Comparison of ENCODE assay signal across 15 cellular contexts in genomic region chr22:26170112-26170492, GRCh38. TPM values are rescaled to one million over a fixed set of nuclear protein-coding genes. Genes with fewer than 3 reads are reported as not detected.
A peak's percentile ranks its signal among the peaks of the same experiment; 100 is the strongest.
DNase-seq lines count a peak whose midpoint lies in the region; ATAC-seq, FAIRE-seq and TF ChIP-seq lines count a peak whose summit lies in the region.
"Had no signal": no experiment of that assay in that cellular context is flagged by ENCODE, and none has a peak within 500 bp of the region (broad histone marks: within the 10 kb centered on the region; RNA-seq: fewer than 3 reads in every experiment).

No MANE protein-coding gene starts in this region.

- no peaks in the 10 kb centered on the region for H3K9me3 ChIP-seq in HepG2 (ENCODE audit: low read length)
- H3K9me3 ChIP-seq in right lobe of liver, result no peaks in the 10 kb centered on the region

- no peaks in the 10 kb centered on the region; the same call in 1 of the 2 replicates for H4K20me1 ChIP-seq in HepG2 (ENCODE audit: insufficient read depth, low read length)

- H3K4me1 Mint-ChIP-seq in chondrocyte (ENCODE audit: low read depth) (peaks cover 6% of the 10 kb centered on the region), nephron progenitor cell (peaks cover 19% of the 10 kb centered on the region), immature natural killer cell (peaks cover 5 to 6% of the 10 kb centered on the region in 2 donors)
- H3K4me1 Mint-ChIP-seq in activated CD8-positive, alpha-beta T cell treated with anti-CD3 and anti-CD28 coated beads, Interleukin-2, amount 10 ng/mL, durations not matched to agents 7 days and 5 days (ENCODE audit: low read depth), result no peaks in the 10 kb centered on the region

- H3K9me3 Mint-ChIP-seq in chondrocyte (ENCODE audit: low read depth) (no peaks in the 10 kb centered on the region), nephron progenitor cell (no peaks in the 10 kb centered on the region), immature natural killer cell (peaks cover 0 to 6% (median 0%) of the 10 kb centered on the region in 6 donors)
- no peaks in the 10 kb centered on the region for H3K9me3 Mint-ChIP-seq in activated CD8-positive, alpha-beta T cell treated with anti-CD3 and anti-CD28 coated beads, Interleukin-2, amount 10 ng/mL, durations not matched to agents 7 days and 5 days (ENCODE audit: insufficient read depth)
- H3K9me3 Mint-ChIP-seq: CD8-positive, alpha-beta T cell had no signal

- no peaks in the 10 kb centered on the region for H3K79me2 ChIP-seq in HepG2 (ENCODE audit: insufficient read depth, low read length)

- H3K27ac Mint-ChIP-seq in chondrocyte (ENCODE audit: unreplicated experiment), result no peak overlapping the region
- H3K27ac Mint-ChIP-seq in nephron progenitor cell, result no peak overlapping the region
- no peak overlapping the region for H3K27ac Mint-ChIP-seq in immature natural killer cell
- no peak overlapping the region for H3K27ac Mint-ChIP-seq in activated CD8-positive, alpha-beta T cell treated with anti-CD3 and anti-CD28 coated beads, Interleukin-2, amount 10 ng/mL, durations not matched to agents 7 days and 5 days
- H3K27ac Mint-ChIP-seq: CD8-positive, alpha-beta T cell had no signal

- intact Hi-C loops in HepG2 (cut with micrococcal nuclease; ENCODE audit: unreplicated experiment), result loop anchor here (5.0 kb wide), 1 partner anchor 147 kb away; no protein-coding TSS in a partner anchor
- intact Hi-C loops in right lobe of liver (cut with DNase I), result no loop called here

- BruUV-seq in HepG2 (replicated peaks; lab: Mats Ljungman, UMichigan), result no TSS peak

- POLR2A ChIA-PET in HepG2 (lab: Yijun Ruan, JAX), result no interaction called here
- POLR2A ChIA-PET in activated CD8-positive, alpha-beta T cell treated with anti-CD3 and anti-CD28 coated beads, Interleukin-2, amount 10 ng/mL, durations not matched to agents 7 days and 5 days (lab: Charles Lee), result no interaction called here

- no peak for FAIRE-seq in HepG2 (lab: Jason Lieb, UNC)

- H3K36me3 ChIP-seq in HepG2 (replicated peaks in 1 of 2; ENCODE audit: control insufficient read depth in 1 of 2, insufficient read depth in 2 of 2, low read length in 2 of 2) (no peaks in the 10 kb centered on the region), right lobe of liver (no peaks in the 10 kb centered on the region)

- H3K4me3 Mint-ChIP-seq in chondrocyte (ENCODE audit: unreplicated experiment) (peak overlapping the region; percentile 36), nephron progenitor cell (peak overlapping the region; percentile 71), immature natural killer cell (no peak overlapping the region)
- no peak overlapping the region for H3K4me3 Mint-ChIP-seq in activated CD8-positive, alpha-beta T cell treated with anti-CD3 and anti-CD28 coated beads, Interleukin-2, amount 10 ng/mL, durations not matched to agents 7 days and 5 days
- H3K4me3 Mint-ChIP-seq: CD8-positive, alpha-beta T cell had no signal

- H3K4me2 ChIP-seq in HepG2 (ENCODE audit: low read depth, low read length), result no peak overlapping the region

- TF ChIP-seq EP300 in HepG2 (IDR thresholded peaks at IDR 0.05; ENCODE audit: low read depth in 2 of 2, low read length in 2 of 2) (no peak), HepG2 (CRISPR knock-in tag; IDR thresholded peaks at IDR 0.05; ENCODE audit: borderline replicate concordance) (no peak)

- H2AFZ ChIP-seq in HepG2 (ENCODE audit: low read length), result no peak overlapping the region

- H3K27me3 Mint-ChIP-seq in chondrocyte (ENCODE audit: low read depth) (peaks cover 60% of the 10 kb centered on the region), nephron progenitor cell (ENCODE audit: low read depth, poor library complexity) (peaks cover 74% of the 10 kb centered on the region), immature natural killer cell (ENCODE audit: low read depth in 3 of 3) (peaks cover 29 to 34% (median 29%) of the 10 kb centered on the region in 3 donors)
- peaks cover 55% of the 10 kb centered on the region for H3K27me3 Mint-ChIP-seq in activated CD8-positive, alpha-beta T cell treated with anti-CD3 and anti-CD28 coated beads, Interleukin-2, amount 10 ng/mL, durations not matched to agents 7 days and 5 days (ENCODE audit: low read depth)

- H3K27me3 ChIP-seq in HepG2 (ENCODE audit: control insufficient read depth in 1 of 2, insufficient read depth in 2 of 2, low read length in 2 of 2) (peaks cover 4 to 27% of the 10 kb centered on the region in 2 experiments; a peak in 4 of 5 replicates), right lobe of liver (peaks cover 0 to 4% of the 10 kb centered on the region in 2 donors)

- H3K4me1 ChIP-seq in HepG2 (ENCODE audit: insufficient read depth, low read length), result no peaks in the 10 kb centered on the region
- H3K4me1 ChIP-seq in right lobe of liver, result peaks cover 0 to 6% (median 0%) of the 10 kb centered on the region in 4 donors

- H3K4me3 ChIP-seq in HepG2 (replicated peaks in 1 of 3; ENCODE audit: insufficient read depth in 1 of 3, low read depth in 2 of 3, low read length in 3 of 3) (no peak overlapping the region), right lobe of liver (no peak overlapping the region)

- CTCF ChIA-PET in HepG2 (lab: Yijun Ruan, JAX; ENCODE audit: low intra/inter-chr PET ratio, low total read pairs), result no interaction called here
- CTCF ChIA-PET in activated CD8-positive, alpha-beta T cell treated with anti-CD3 and anti-CD28 coated beads, Interleukin-2, amount 10 ng/mL, durations not matched to agents 7 days and 5 days (lab: Charles Lee), result no interaction called here

- H3K9ac ChIP-seq in HepG2 (ENCODE audit: insufficient read depth, low read depth, low read length), result no peak overlapping the region

- no peak for TF ChIP-seq RAD21 in HepG2 (CRISPR knock-in tag; IDR thresholded peaks at IDR 0.05)

- no peak overlapping the region for H3K27ac ChIP-seq in HepG2 (ENCODE audit: extremely low read length, insufficient read depth, low read length)
- H3K27ac ChIP-seq in right lobe of liver, result no peak overlapping the region

- no peak for TF ChIP-seq POLR2A in HepG2 (IDR thresholded peaks at IDR 0.05; ENCODE audit: insufficient read depth in 1 of 2, low read depth in 2 of 2, low read length in 2 of 2)
- no peak for TF ChIP-seq POLR2A in right lobe of liver (IDR thresholded peaks at IDR 0.05)

- H3K36me3 Mint-ChIP-seq in chondrocyte (ENCODE audit: low read depth) (no peaks in the 10 kb centered on the region), nephron progenitor cell (ENCODE audit: low read depth) (no peaks in the 10 kb centered on the region), immature natural killer cell (no peaks in the 10 kb centered on the region)
- no peaks in the 10 kb centered on the region for H3K36me3 Mint-ChIP-seq in activated CD8-positive, alpha-beta T cell treated with anti-CD3 and anti-CD28 coated beads, Interleukin-2, amount 10 ng/mL, durations not matched to agents 7 days and 5 days (ENCODE audit: low read depth)
- H3K36me3 Mint-ChIP-seq: CD8-positive, alpha-beta T cell had no signal

- TF ChIP-seq CTCF in HepG2 (CRISPR knock-in tag; IDR thresholded peaks at IDR 0.05) (no peak), right lobe of liver (IDR thresholded peaks at IDR 0.05) (no peak), chondrocyte (IDR thresholded peaks at IDR 0.05) (no peak), nephron progenitor cell (IDR thresholded peaks at IDR 0.05) (no peak)

- no peak for ATAC-seq in HepG2
- ATAC-seq in right lobe of liver, result no peak
- no peak for ATAC-seq in activated CD8-positive, alpha-beta T cell treated with anti-CD3 and anti-CD28 coated beads, Interleukin-2, amount 10 ng/mL, durations not matched to agents 7 days and 5 days
- ATAC-seq: CD8-positive, alpha-beta T cell had no signal

- in situ Hi-C loops in HepG2 (cut with HindIII; ENCODE audit: extremely low pct_ligation_motif_present, low pct_unique_long_range_greater_than_20kb), result loop anchor here (5.0 kb wide), 1 partner anchor 147 kb away; no protein-coding TSS in a partner anchor

- WGBS in HepG2 (ENCODE audit: low lambda C conversion rate), result 31% methylated on average over 8 of the region's 11 CpGs
- WGBS in right lobe of liver (ENCODE audit: insufficient coverage, low coverage, low lambda C conversion rate, missing lambda C conversion rate), result 2% methylated on average over 10 of the region's 11 CpGs

- DNase-seq in HepG2 (ENCODE audit: low spot score) (no peak), right lobe of liver (no peak), chondrocyte (ENCODE audit: low spot score) (no peak), nephron progenitor cell (peak; percentile 4), immature natural killer cell (no peak), kidney glomerular epithelial cell (lab: John Stamatoyannopoulos, UW) (no peak), cortex of kidney (lab: John Stamatoyannopoulos, UW) (no peak)
- DNase-seq in activated CD8-positive, alpha-beta T cell treated with anti-CD3 and anti-CD28 coated beads, Interleukin-2, amount 10 ng/mL, durations not matched to agents 7 days and 5 days, result no peak
- DNase-seq: CD8-positive, alpha-beta T cell; NCI-H510A treated with DMSO at 0.1 percent for 48 hours; stimulated activated naive CD4-positive, alpha-beta T cell; SW 1271 had no signal

RNA-seq across cellular contexts. Expression of gene SEZ6L, which starts 0.8 kb away (rescaled TPM):
- total RNA-seq in HepG2 (2016; rRNA removed; fragmentation: Illumina TruSeq; extraction: Trizol), result not detected in 2 replicates
- total RNA-seq in HepG2 (2016; cell fraction: cytosol; rRNA removed; fragmentation: Illumina TruSeq; extraction: Trizol; ENCODE audit: low read depth), result not detected in 2 replicates
- not detected in 2 replicates for total RNA-seq in HepG2 (2016; cell fraction: insoluble cytoplasmic fraction; rRNA removed; fragmentation: Illumina TruSeq; extraction: Trizol)
- total RNA-seq in HepG2 (2016; cell fraction: membrane; rRNA removed; fragmentation: Illumina TruSeq; extraction: Trizol), result not detected in 2 replicates
- not detected in 2 replicates for total RNA-seq in HepG2 (2016; cell fraction: nucleus; rRNA removed; fragmentation: Illumina TruSeq; extraction: Trizol)
- not detected in 2 replicates for polyA plus RNA-seq in HepG2 (2011; rRNA removed)
- not detected in 2 replicates for polyA plus RNA-seq in HepG2 (2011; cell fraction: cytosol; rRNA removed)
- polyA plus RNA-seq in HepG2 (2011; cell fraction: nucleus; rRNA removed), result not detected in 2 replicates
- not detected in 2 replicates for polyA plus RNA-seq in HepG2 (2012)
- not detected in 2 replicates for polyA plus RNA-seq in HepG2 (2016; cell fraction: cytosol; fragmentation: Illumina TruSeq; extraction: Trizol; ENCODE audit: low read depth)
- not detected in 2 replicates for polyA plus RNA-seq in HepG2 (2016; cell fraction: insoluble cytoplasmic fraction; fragmentation: Illumina TruSeq; extraction: Trizol; ENCODE audit: low read depth)
- polyA plus RNA-seq in HepG2 (2016; cell fraction: membrane; fragmentation: Illumina TruSeq; extraction: Trizol; ENCODE audit: low read depth), result not detected in 2 replicates
- not detected in 2 replicates for polyA plus RNA-seq in HepG2 (2016; cell fraction: nucleus; fragmentation: Illumina TruSeq; extraction: Trizol; ENCODE audit: insufficient read depth, low read depth)
- not detected in 2 replicates for polyA minus RNA-seq in HepG2 (2011; rRNA and poly(A)+ RNA removed; ENCODE audit: low replicate concordance)
- not detected in 2 replicates for polyA minus RNA-seq in HepG2 (2011; cell fraction: cytosol; rRNA and poly(A)+ RNA removed)
- not detected in 2 replicates for polyA minus RNA-seq in HepG2 (2011; cell fraction: nucleus; rRNA and poly(A)+ RNA removed)
- total RNA-seq in right lobe of liver, result under 1 TPM in 1 of 6 experiments, not detected in 5; 0.13 TPM
- total RNA-seq in chondrocyte, result 0.05 TPM in 1 of 3 replicates, not detected in the others
- 1 to 10 TPM in 1 of 3 donors, under 1 TPM in 1, not detected in 1; 0.20 to 1.7 TPM for polyA plus RNA-seq in immature natural killer cell
- total RNA-seq in activated CD8-positive, alpha-beta T cell treated with anti-CD3 and anti-CD28 coated beads, Interleukin-2, amount 10 ng/mL, durations not matched to agents 7 days and 5 days, result not detected
- total RNA-seq: activated CD8-positive, alpha-beta memory T cell treated with anti-CD3 and anti-CD28 coated beads for 36 hours; CD8-positive, alpha-beta T cell; HT1080 had no signal
- polyA plus RNA-seq: aorta had no signal

Comparison
In these comparisons a context has a peak if more than half of its experiments do, and no peak if none do; other contexts are left out.
1. H3K4me3 Mint-ChIP-seq: peak in chondrocyte (single experiment) and nephron progenitor cell (single experiment); none in immature natural killer cell (0 of 5) and activated CD8-positive, alpha-beta T cell treated with anti-CD3 and anti-CD28 coated beads, Interleukin-2, amount 10 ng/mL, durations not matched to agents 7 days and 5 days (single experiment).